In the genomic region with DNA sequence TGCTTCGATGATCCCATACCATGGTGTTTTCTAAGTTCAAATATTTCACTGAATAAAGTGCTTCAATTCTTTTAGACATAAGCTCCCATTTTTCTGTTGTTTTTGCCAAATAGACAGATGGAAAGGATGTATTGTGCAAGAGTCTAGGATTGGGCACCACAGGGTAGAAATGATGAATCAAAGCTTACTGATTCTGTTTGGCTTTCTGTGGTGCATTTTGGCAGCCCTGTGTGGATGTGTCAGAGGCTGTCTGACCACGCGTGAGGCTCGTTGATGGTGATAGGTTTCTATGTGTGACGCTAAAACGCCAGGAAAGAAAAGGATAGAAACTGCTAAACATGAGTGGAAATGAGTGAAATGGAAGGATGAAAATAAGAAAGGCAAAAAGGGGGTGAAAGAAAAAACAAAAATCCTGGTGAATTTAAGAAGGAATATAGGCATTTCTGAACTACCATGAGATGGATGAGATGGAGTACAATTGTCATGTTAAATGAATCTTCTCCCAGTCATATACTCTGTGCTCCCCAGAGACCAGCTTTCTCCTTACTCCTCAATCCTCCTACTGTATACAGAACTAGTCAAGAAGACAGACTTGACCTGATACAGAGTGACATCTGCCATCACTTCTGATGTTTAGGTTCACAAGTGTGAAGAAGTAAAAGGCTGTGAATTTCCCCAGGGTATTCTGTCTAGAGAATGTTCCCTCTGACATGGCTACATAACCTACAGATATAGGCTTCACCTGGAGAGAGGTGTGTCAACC, we compare ENCODE assay signal across 8 cellular contexts. TPM values are rescaled to one million over a fixed set of nuclear protein-coding genes. Genes with fewer than 3 reads are reported as not detected.
DNase-seq lines count a peak whose midpoint lies in the region; ATAC-seq, FAIRE-seq and TF ChIP-seq lines count a peak whose summit lies in the region.

No MANE protein-coding gene starts in this region.

- H2AFZ ChIP-seq in K562 (ENCODE audit: low read depth, low read length): no peak overlapping the region
- no peak overlapping the region for H2AFZ ChIP-seq in neural cell (ENCODE audit: low read depth, low read length)

- TF ChIP-seq EP300 in K562 (IDR thresholded peaks at IDR 0.05; ENCODE audit: low read length) (no peak), neural cell (conservative IDR thresholded peaks at IDR 0.05; ENCODE audit: poor library complexity, severe bottlenecking) (peak; percentile 45)

- no peaks in the 10 kb centered on the region for H3K9me2 ChIP-seq in neural cell (ENCODE audit: insufficient read depth, low read length)

- no peaks in the 10 kb centered on the region for H3K9me3 ChIP-seq in K562 (replicated peaks; ENCODE audit: control insufficient read depth, insufficient read depth, low read depth, low read length)
- H3K9me3 ChIP-seq in neural cell (ENCODE audit: low read length): no peaks in the 10 kb centered on the region
- no peaks in the 10 kb centered on the region for H3K9me3 ChIP-seq in CD4-positive, alpha-beta memory T cell (ENCODE audit: control insufficient read depth in 1 of 2, low read length in 2 of 2)

- no peak overlapping the region for H3K4me2 ChIP-seq in K562 (ENCODE audit: insufficient read depth, low read length)
- H3K4me2 ChIP-seq in neural cell (ENCODE audit: low read length): no peak overlapping the region

- H3K4me3 ChIP-seq in BJ (ENCODE audit: low read depth, low read length) (no peak overlapping the region), K562 (no peak overlapping the region), neural cell (ENCODE audit: low read length) (peak overlapping the region; percentile 32)
- H3K4me3 ChIP-seq in CD4-positive, alpha-beta memory T cell (ENCODE audit: low read length in 2 of 2): no peak overlapping the region

- TF ChIP-seq RAD21 in K562 (CRISPR knock-in tag; conservative IDR thresholded peaks at IDR 0.05 in 1 of 2, IDR thresholded peaks at IDR 0.05 in 1 of 2) (no peak), neural cell (conservative IDR thresholded peaks at IDR 0.05) (no peak)

- no peak for FAIRE-seq in K562 (lab: Jason Lieb, UNC)

- H3K27me3 Mint-ChIP-seq in CD4-positive, alpha-beta memory T cell: no peaks in the 10 kb centered on the region
- H3K27me3 Mint-ChIP-seq in glutamatergic neuron (ENCODE audit: unreplicated experiment): no peaks in the 10 kb centered on the region

- no peaks in the 10 kb centered on the region; the same call in 1 of the 2 replicates for H4K20me1 ChIP-seq in K562 (replicated peaks; ENCODE audit: control insufficient read depth, insufficient read depth, low read length)
- no peaks in the 10 kb centered on the region for H4K20me1 ChIP-seq in neural cell (ENCODE audit: insufficient read depth)

- peak; percentile 57 for DNase-seq in BJ (ENCODE audit: low read depth)
- DNase-seq in K562 (ENCODE audit: extremely low read depth in 1 of 4, low spot score in 3 of 4): no peak
- DNase-seq in NCI-H510A treated with DMSO at 0.1 percent for 48 hours (lab: John Stamatoyannopoulos, UW): no peak
- no peak for DNase-seq in SKM-1 (lab: John Stamatoyannopoulos, UW; ENCODE audit: unreplicated experiment)
- no peak for DNase-seq in CD4-positive, alpha-beta memory T cell
- DNase-seq in glutamatergic neuron: no peak

- in situ Hi-C loops in K562 (cut with MboI): no loop called here

- H3K9ac ChIP-seq in K562 (ENCODE audit: insufficient read depth in 1 of 2, low read depth in 2 of 2, low read length in 2 of 2): no peak overlapping the region
- no peak overlapping the region for H3K9ac ChIP-seq in neural cell (ENCODE audit: low read length)

- POLR2A ChIA-PET in BJ (lab: Charles Lee) (no interaction called here), K562 (lab: Yijun Ruan, JAX) (interaction anchor here (0.8 to 0.9 kb wide), 3 partner anchors 11 to 53 kb away, joined by 3 read pairs; no protein-coding TSS in a partner anchor)
- POLR2A ChIA-PET in CD4-positive, alpha-beta memory T cell (lab: Charles Lee; ENCODE audit: partially characterized antibody): no interaction called here

- WGBS in K562 (ENCODE audit: insufficient coverage, low coverage, missing lambda C conversion rate): under 1% methylated on average over 6 of the region's 6 CpGs

- no peaks in the 10 kb centered on the region for H3K9me3 Mint-ChIP-seq in CD4-positive, alpha-beta memory T cell
- H3K9me3 Mint-ChIP-seq in glutamatergic neuron (ENCODE audit: unreplicated experiment): peaks cover 4% of the 10 kb centered on the region

- H3K27ac ChIP-seq in K562 (ENCODE audit: extremely low read depth, low read depth, low read length) (no peak overlapping the region), neural cell (ENCODE audit: low read length) (no peak overlapping the region)
- no peak overlapping the region for H3K27ac ChIP-seq in CD4-positive, alpha-beta memory T cell (ENCODE audit: low read depth, low read length)

- BruUV-seq in K562 (replicated peaks; lab: Mats Ljungman, UMichigan): no TSS peak

- no peaks in the 10 kb centered on the region for H3K9me1 ChIP-seq in K562 (ENCODE audit: control insufficient read depth, insufficient read depth, low read length)

- peak overlapping the region in 2 of 7 donors; percentile 21 to 53 for H3K27ac Mint-ChIP-seq in CD4-positive, alpha-beta memory T cell
- no peak overlapping the region for H3K27ac Mint-ChIP-seq in glutamatergic neuron (ENCODE audit: unreplicated experiment)

- H3K27me3 ChIP-seq in BJ (ENCODE audit: control insufficient read depth, insufficient read depth, low read length) (no peaks in the 10 kb centered on the region), K562 (ENCODE audit: control insufficient read depth in 2 of 2, insufficient read depth in 2 of 2, low read length in 2 of 2) (peaks cover 3 to 7% of the 10 kb centered on the region in 2 experiments; a peak in 4 of 5 replicates), neural cell (ENCODE audit: insufficient read depth, low read depth, low read length) (no peaks in the 10 kb centered on the region)
- H3K27me3 ChIP-seq in CD4-positive, alpha-beta memory T cell (ENCODE audit: insufficient read depth, low read length): no peaks in the 10 kb centered on the region

- no peak overlapping the region for H3K4me3 Mint-ChIP-seq in CD4-positive, alpha-beta memory T cell
- H3K4me3 Mint-ChIP-seq in glutamatergic neuron (ENCODE audit: unreplicated experiment): no peak overlapping the region

- intact Hi-C loops in K562 (cut with micrococcal nuclease): no loop called here
- intact Hi-C loops in CD4-positive, alpha-beta memory T cell (cut with micrococcal nuclease): no loop called here

- peak; percentile 48 for ATAC-seq in HG02973 (IDR thresholded peaks at IDR 0.05; ENCODE audit: unreplicated experiment)
- ATAC-seq in K562: no peak

- no peaks in the 10 kb centered on the region for H3K36me3 ChIP-seq in BJ (ENCODE audit: control insufficient read depth, insufficient read depth, low read length)
- no peaks in the 10 kb centered on the region for H3K36me3 ChIP-seq in K562 (ENCODE audit: control insufficient read depth, insufficient read depth, low read length)
- H3K36me3 ChIP-seq in neural cell (ENCODE audit: insufficient read depth, low read length): no peaks in the 10 kb centered on the region
- no peaks in the 10 kb centered on the region for H3K36me3 ChIP-seq in CD4-positive, alpha-beta memory T cell (ENCODE audit: insufficient read depth, low read length)

- TF ChIP-seq POLR2A in K562 (conservative IDR thresholded peaks at IDR 0.05): no peak

- no peaks in the 10 kb centered on the region for H3K4me1 ChIP-seq in K562 (replicated peaks in 1 of 2; ENCODE audit: control insufficient read depth in 2 of 2, insufficient read depth in 2 of 2, low read length in 2 of 2)
- peaks cover 24% of the 10 kb centered on the region for H3K4me1 ChIP-seq in CD4-positive, alpha-beta memory T cell (ENCODE audit: insufficient read depth, low read length)

- CTCF ChIA-PET in BJ (lab: Yijun Ruan, JAX) (interaction anchor here (1.8 kb wide), 1 partner anchor 33 kb away, joined by 4 read pairs; no protein-coding TSS in a partner anchor), K562 (lab: Yijun Ruan, JAX; ENCODE audit: low intra/inter-chr PET ratio) (no interaction called here)
- CTCF ChIA-PET in CD4-positive, alpha-beta memory T cell (lab: Charles Lee; ENCODE audit: partially characterized antibody): interaction anchor here (0.6 to 1.4 kb wide), 6 partner anchors 10 to 90 kb away, joined by 3 to 4 read pairs (median 3); no protein-coding TSS in a partner anchor

- TF ChIP-seq CTCF in BJ (IDR thresholded peaks at IDR 0.05; ENCODE audit: insufficient read depth, low read depth, low read length) (no peak), K562 (IDR thresholded peaks at IDR 0.05 in 2 of 3, conservative IDR thresholded peaks at IDR 0.05 in 1 of 3; ENCODE audit: insufficient read depth in 2 of 3, low read depth in 1 of 3, low read length in 3 of 3) (no peak), neural cell (IDR thresholded peaks at IDR 0.05; ENCODE audit: poor library complexity, severe bottlenecking) (no peak), glutamatergic neuron (IDR thresholded peaks at IDR 0.05; ENCODE audit: partially characterized antibody, unreplicated experiment) (no peak)

- H3K36me3 Mint-ChIP-seq in CD4-positive, alpha-beta memory T cell: peaks cover 6 to 9% of the 10 kb centered on the region in 2 donors
- H3K36me3 Mint-ChIP-seq in glutamatergic neuron (ENCODE audit: unreplicated experiment): no peaks in the 10 kb centered on the region

- H3K4me1 Mint-ChIP-seq in CD4-positive, alpha-beta memory T cell: peaks cover 50 to 80% (median 60%) of the 10 kb centered on the region in 4 donors
- peaks cover 28% of the 10 kb centered on the region for H3K4me1 Mint-ChIP-seq in glutamatergic neuron (ENCODE audit: low read depth, unreplicated experiment)

- H3K79me2 ChIP-seq in K562 (ENCODE audit: control insufficient read depth, insufficient read depth, low read length) (no peaks in the 10 kb centered on the region), neural cell (replicated peaks; ENCODE audit: insufficient read depth, low read length) (no peaks in the 10 kb centered on the region)

- no peaks in the 10 kb centered on the region for H3F3A ChIP-seq in neural cell (ENCODE audit: insufficient read depth, low read length, poor library complexity, severe bottlenecking)

RNA-seq across cellular contexts. Expression of a gene that starts 54.4 kb away (rescaled TPM):
- polyA plus RNA-seq in BJ (2011; rRNA removed) (37.7 and 65.3 TPM in 2 replicates), K562 (2011; rRNA removed) (8.8 and 9.2 TPM in 2 replicates), K562 (2014; fragmentation: Illumina TruSeq; extraction: Trizol) (5.9 and 9.9 TPM in 2 replicates), K562 (2014; fragmentation: Nextera tagmentation; extraction: Ambion mirVana) (under 1 TPM; 0.79 to 0.99 TPM), K562 (2014; rRNA removed) (7.2 and 8.5 TPM in 2 replicates), neural cell (9.9 and 13.7 TPM in 2 replicates)
- 53.3 and 59.8 TPM in 2 replicates for polyA minus RNA-seq in BJ (2011; rRNA and poly(A)+ RNA removed)
- 15.5 and 25.4 TPM in 2 replicates for total RNA-seq in K562 (2011; cell fraction: chromatin; rRNA removed; ENCODE audit: low replicate concordance)
- 13.8 and 14.9 TPM in 2 replicates for total RNA-seq in K562 (2011; cell fraction: nucleolus; rRNA removed)
- total RNA-seq in K562 (2011; cell fraction: nucleoplasm; rRNA removed): 20.8 and 36.6 TPM in 2 replicates
- total RNA-seq in K562 (2014; rRNA removed) (1.3 and 3.1 TPM in 2 replicates), K562 (2014; rRNA removed; fragmentation: Illumina TruSeq; extraction: Trizol) (4.4 and 4.5 TPM in 2 replicates), K562 (2015; rRNA removed; fragmentation: Illumina TruSeq; extraction: Trizol) (2.8 and 3.2 TPM in 2 replicates), K562 (2021) (12.2 and 13.4 TPM in 2 replicates), glutamatergic neuron (ENCODE audit: unreplicated experiment) (83.3 TPM)
- polyA plus RNA-seq in K562 (2011; cell fraction: cytosol; rRNA removed): 8.2 and 8.9 TPM in 2 replicates
- polyA plus RNA-seq in K562 (2011; cell fraction: nucleus; rRNA removed): 6.1 and 6.8 TPM in 2 replicates
- 6.7 and 8.7 TPM in 2 replicates for polyA plus RNA-seq in K562 (2012)
- 7.1 and 7.9 TPM in 2 replicates for polyA minus RNA-seq in K562 (2011; rRNA and poly(A)+ RNA removed)
- polyA minus RNA-seq in K562 (2011; cell fraction: cytosol; rRNA and poly(A)+ RNA removed): 5.2 and 7.8 TPM in 2 replicates
- 8.1 and 9.0 TPM in 2 replicates for polyA minus RNA-seq in K562 (2011; cell fraction: nucleus; rRNA and poly(A)+ RNA removed)
- 54.9 and 56.0 TPM in 2 replicates for polyA minus RNA-seq in neural cell
- total RNA-seq in CD4-positive, alpha-beta memory T cell: 100 to 1,000 TPM; 161 to 165 TPM
- polyA plus RNA-seq in CD4-positive, alpha-beta memory T cell: 10 to 100 TPM; 34.1 to 67.1 TPM
